In genomic region chr7:135171581-135172291, GRCh38 we compare ENCODE assay signal across 8 cellular contexts. TPM values are rescaled to one million over a fixed set of nuclear protein-coding genes. Genes with fewer than 3 reads are reported as not detected.
DNase-seq lines count a peak whose midpoint lies in the region; ATAC-seq, FAIRE-seq and TF ChIP-seq lines count a peak whose summit lies in the region.
"Not testable (repeated sequence)": the region's sequence is repeated elsewhere in the genome, so short reads cannot be mapped to it uniquely, and the experiment has no call there.

No MANE protein-coding gene starts in this region.

- H2AFZ ChIP-seq in Karpas-422 (ENCODE audit: low read length) = peak overlapping the region; percentile 74

- H3F3A ChIP-seq in DOHH2 (ENCODE audit: control insufficient read depth, insufficient read depth) = not testable (repeated sequence)

- H4K20me1 ChIP-seq in DOHH2 (ENCODE audit: control insufficient read depth, insufficient read depth, low read depth, low read length) = not testable (repeated sequence)
- peaks cover 11% of the 10 kb centered on the region; the same call in 1 of the 2 replicates for H4K20me1 ChIP-seq in Karpas-422 (ENCODE audit: insufficient read depth, low read depth, low read length)

- H3K4me2 ChIP-seq in DOHH2 (ENCODE audit: low read length) (peak overlapping the region; percentile 81), Karpas-422 (ENCODE audit: low read depth, low read length, poor library complexity, severe bottlenecking) (peak overlapping the region; percentile 99)

- H3K9me2 ChIP-seq in DOHH2 (replicated peaks; ENCODE audit: control insufficient read depth, low read length); Karpas-422 (replicated peaks; ENCODE audit: insufficient read depth, low read length): not testable (repeated sequence)

- peak overlapping the region; percentile 86 for H3K27ac ChIP-seq in DOHH2 (ENCODE audit: low read depth, low read length)
- peak overlapping the region; percentile 92 for H3K27ac ChIP-seq in Karpas-422 (ENCODE audit: low read length)
- H3K27ac ChIP-seq in lung (ENCODE audit: low read depth in 1 of 2, low read length in 1 of 2) = peak overlapping the region; percentile 43 to 78
- H3K27ac ChIP-seq in psoas muscle = peak overlapping the region; percentile 100
- H3K27ac ChIP-seq in upper lobe of right lung = peak overlapping the region; percentile 99

- 61 to 70% methylated on average over 19 of the region's 19 CpGs for WGBS in lung, 2 donors
- WGBS in psoas muscle, 3 donors = 21 to 32% (median 22%) methylated on average over 19 of the region's 19 CpGs

- not testable (repeated sequence) for FAIRE-seq in bronchial epithelial cell (lab: Jason Lieb, UNC); frontal cortex (lab: Jason Lieb, UNC)

- H3K4me3 ChIP-seq in DOHH2 (ENCODE audit: low read length) (peak overlapping the region; percentile 88), Karpas-422 (ENCODE audit: low read length) (peak overlapping the region; percentile 51), psoas muscle (peak overlapping the region; percentile 97)
- H3K4me3 ChIP-seq in bronchial epithelial cell (ENCODE audit: low read depth, low read length); lung; upper lobe of right lung: not testable (repeated sequence)

- intact Hi-C loops in activated CD4-positive, alpha-beta memory T cell treated with anti-CD3 and anti-CD28 coated beads for 36 hours (cut with micrococcal nuclease) = loop anchor here (5.0 kb wide), 2 partner anchors 341 to 419 kb away; partner anchors contain the start of gene CNOT4
- intact Hi-C loops in psoas muscle (cut with DNase I) = loop anchor here in 1 of 2 donors (10.0 kb wide), 1 partner anchor 497 kb away; no protein-coding TSS in a partner anchor
- intact Hi-C loops in upper lobe of right lung (cut with DNase I) = not testable (repeated sequence)

- not testable (repeated sequence) for H3K27me3 ChIP-seq in DOHH2 (ENCODE audit: control insufficient read depth, low read length); Karpas-422 (ENCODE audit: low read length); bronchial epithelial cell (ENCODE audit: control insufficient read depth, insufficient read depth, low read length); lung (ENCODE audit: control insufficient read depth, insufficient read depth); psoas muscle (ENCODE audit: insufficient read depth in 3 of 3, low read length in 2 of 3); upper lobe of right lung

- H3K36me3 Mint-ChIP-seq in activated CD4-positive, alpha-beta memory T cell treated with anti-CD3 and anti-CD28 coated beads for 36 hours = peaks cover 29% of the 10 kb centered on the region

- not testable (repeated sequence) for TF ChIP-seq CTCF in DOHH2 (IDR thresholded peaks at IDR 0.05; ENCODE audit: low read depth, low read length, poor library complexity, severe bottlenecking); bronchial epithelial cell (IDR thresholded peaks at IDR 0.05; ENCODE audit: insufficient read depth, low read length, severe bottlenecking); lung (IDR thresholded peaks at IDR 0.05; ENCODE audit: control extremely low read depth, extremely low read depth); psoas muscle (IDR thresholded peaks at IDR 0.05); upper lobe of right lung (IDR thresholded peaks at IDR 0.05)

- H3K79me2 ChIP-seq in DOHH2 (ENCODE audit: control insufficient read depth, low read length) = peaks cover 87% of the 10 kb centered on the region
- peaks cover 24% of the 10 kb centered on the region for H3K79me2 ChIP-seq in Karpas-422 (ENCODE audit: low read length)

- CTCF ChIA-PET in activated CD4-positive, alpha-beta memory T cell treated with anti-CD3 and anti-CD28 coated beads for 36 hours (lab: Charles Lee) = interaction anchor here (0.8 to 4.6 kb wide), 4 partner anchors 8 to 185 kb away, joined by 3 to 65 read pairs (median 22); partner anchors contain the start of genes AGBL3 and TMEM140

- peak; percentile 53 for DNase-seq in Karpas-422
- peak; percentile 52 for DNase-seq in activated CD4-positive, alpha-beta memory T cell treated with anti-CD3 and anti-CD28 coated beads for 36 hours
- peak; percentile 86 for DNase-seq in bronchial epithelial cell (ENCODE audit: low read depth)
- peak; percentile 25 to 34 for DNase-seq in frontal cortex (ENCODE audit: low spot score in 2 of 2)
- not testable (repeated sequence) for DNase-seq in lung (ENCODE audit: low spot score); upper lobe of right lung
- peak; percentile 81 to 93 for DNase-seq in psoas muscle

- not testable (repeated sequence) for H3K9me3 Mint-ChIP-seq in activated CD4-positive, alpha-beta memory T cell treated with anti-CD3 and anti-CD28 coated beads for 36 hours

- ATAC-seq in lung (ENCODE audit: insufficient read depth, low FRiP score); upper lobe of right lung: not testable (repeated sequence)
- peak; percentile 49 to 68 (median 59) for ATAC-seq in psoas muscle

- H3K36me3 ChIP-seq in DOHH2 (ENCODE audit: control insufficient read depth, low read length) (peaks cover 51% of the 10 kb centered on the region), Karpas-422 (ENCODE audit: insufficient read depth, low read length) (peaks cover 20% of the 10 kb centered on the region), bronchial epithelial cell (ENCODE audit: control insufficient read depth, insufficient read depth, low read length) (peaks cover 14% of the 10 kb centered on the region), lung (ENCODE audit: control insufficient read depth in 2 of 2, insufficient read depth in 2 of 2, low read length in 2 of 2) (peaks cover 4 to 19% of the 10 kb centered on the region in 2 donors), psoas muscle (ENCODE audit: insufficient read depth in 1 of 2, low read depth in 1 of 2) (peaks cover 0 to 40% of the 10 kb centered on the region in 2 donors), upper lobe of right lung (peaks cover 14% of the 10 kb centered on the region)

- H3K4me3 Mint-ChIP-seq in activated CD4-positive, alpha-beta memory T cell treated with anti-CD3 and anti-CD28 coated beads for 36 hours = peak overlapping the region; percentile 52

- not testable (repeated sequence) for H3K27me3 Mint-ChIP-seq in activated CD4-positive, alpha-beta memory T cell treated with anti-CD3 and anti-CD28 coated beads for 36 hours

- H3K4me1 Mint-ChIP-seq in activated CD4-positive, alpha-beta memory T cell treated with anti-CD3 and anti-CD28 coated beads for 36 hours (ENCODE audit: low read depth) = peaks cover 45% of the 10 kb centered on the region

- not testable (repeated sequence) for H3K9me3 ChIP-seq in DOHH2 (ENCODE audit: control insufficient read depth, insufficient read depth, low read length); Karpas-422 (ENCODE audit: low read length); lung (ENCODE audit: control insufficient read depth in 2 of 2, insufficient read depth in 1 of 2, low read length in 1 of 2); psoas muscle; upper lobe of right lung

- peak overlapping the region; percentile 79 for H3K27ac Mint-ChIP-seq in activated CD4-positive, alpha-beta memory T cell treated with anti-CD3 and anti-CD28 coated beads for 36 hours

- POLR2A ChIA-PET in activated CD4-positive, alpha-beta memory T cell treated with anti-CD3 and anti-CD28 coated beads for 36 hours (lab: Charles Lee) = interaction anchor here (1.0 to 3.7 kb wide), 4 partner anchors 24 to 525 kb away, joined by 3 to 32 read pairs (median 8); partner anchors contain the start of genes AGBL3, BPGM, TMEM140 and WDR91

- H3K4me1 ChIP-seq in DOHH2 (ENCODE audit: control insufficient read depth, low read length) (peaks cover 22% of the 10 kb centered on the region), Karpas-422 (ENCODE audit: low read length) (peaks cover 30% of the 10 kb centered on the region), lung (ENCODE audit: control insufficient read depth in 2 of 2, insufficient read depth in 2 of 2, low read length in 2 of 2) (peaks cover 7 to 24% of the 10 kb centered on the region in 2 donors), psoas muscle (peaks cover 22% of the 10 kb centered on the region), upper lobe of right lung (peaks cover 32% of the 10 kb centered on the region)

- H3K9ac ChIP-seq in Karpas-422 (ENCODE audit: low read length) = peak overlapping the region; percentile 96

RNA-seq across cellular contexts. Expression of gene CYREN, which starts 1.2 kb away (rescaled TPM):
- 33.1 and 67.1 TPM in 2 replicates for total RNA-seq in Karpas-422 (2014; rRNA removed; shearing (Covaris generic); ENCODE audit: low replicate concordance)
- total RNA-seq in activated CD4-positive, alpha-beta memory T cell treated with anti-CD3 and anti-CD28 coated beads for 36 hours = 10 to 100 TPM; 41.6 to 43.6 TPM
- total RNA-seq in bronchial epithelial cell (51.9 and 68.0 TPM in 2 replicates), frontal cortex (9.8 TPM), lung (10 to 100 TPM; 40.0 to 50.2 TPM), psoas muscle (10 to 100 TPM; 20.6 to 29.4 (median 25.3) TPM), upper lobe of right lung (39.3 TPM)
- polyA plus RNA-seq in lung (10 to 100 TPM; 22.4 to 39.5 TPM), psoas muscle (10 to 100 TPM; 25.0 to 61.2 (median 46.3) TPM)

RNA-seq across cellular contexts. Expression of gene TMEM140, which starts 23.9 kb away (rescaled TPM):
- 0.86 and 2.8 TPM in 2 replicates for total RNA-seq in Karpas-422 (2014; rRNA removed; shearing (Covaris generic); ENCODE audit: low replicate concordance)
- 1 to 10 TPM; 8.6 to 10.0 TPM for total RNA-seq in activated CD4-positive, alpha-beta memory T cell treated with anti-CD3 and anti-CD28 coated beads for 36 hours
- total RNA-seq in bronchial epithelial cell (0.51 and 0.53 TPM in 2 replicates), frontal cortex (0.41 TPM), lung (10 to 100 TPM; 16.1 to 19.7 TPM), psoas muscle (100 to 1,000 TPM in 1 of 4 donors, 10 to 100 TPM in 3; 67.0 to 106 (median 74.0) TPM), upper lobe of right lung (31.2 TPM)
- polyA plus RNA-seq in lung (10 to 100 TPM; 17.4 to 35.2 TPM), psoas muscle (10 to 100 TPM; 25.4 to 62.1 (median 52.5) TPM)

RNA-seq across cellular contexts. Expression of gene WDR91, which starts 39.6 kb away (rescaled TPM):
- total RNA-seq in Karpas-422 (2014; rRNA removed; shearing (Covaris generic); ENCODE audit: low replicate concordance) = 7.8 and 11.5 TPM in 2 replicates
- total RNA-seq in activated CD4-positive, alpha-beta memory T cell treated with anti-CD3 and anti-CD28 coated beads for 36 hours = 10 to 100 TPM; 10.3 to 11.0 TPM
- 4.7 and 6.9 TPM in 2 replicates for total RNA-seq in bronchial epithelial cell
- 8.2 TPM for total RNA-seq in frontal cortex
- 10 to 100 TPM; 28.0 to 47.8 TPM for total RNA-seq in lung
- 10 to 100 TPM; 11.3 to 15.1 TPM for polyA plus RNA-seq in lung
- total RNA-seq in psoas muscle = 10 to 100 TPM in 1 of 4 donors, 1 to 10 TPM in 3; 4.8 to 23.6 (median 8.5) TPM
- 1 to 10 TPM; 2.7 to 4.0 (median 2.8) TPM for polyA plus RNA-seq in psoas muscle
- total RNA-seq in upper lobe of right lung = 30.0 TPM
